ENCODE assay signal across 8 cellular contexts in the genomic region with DNA sequence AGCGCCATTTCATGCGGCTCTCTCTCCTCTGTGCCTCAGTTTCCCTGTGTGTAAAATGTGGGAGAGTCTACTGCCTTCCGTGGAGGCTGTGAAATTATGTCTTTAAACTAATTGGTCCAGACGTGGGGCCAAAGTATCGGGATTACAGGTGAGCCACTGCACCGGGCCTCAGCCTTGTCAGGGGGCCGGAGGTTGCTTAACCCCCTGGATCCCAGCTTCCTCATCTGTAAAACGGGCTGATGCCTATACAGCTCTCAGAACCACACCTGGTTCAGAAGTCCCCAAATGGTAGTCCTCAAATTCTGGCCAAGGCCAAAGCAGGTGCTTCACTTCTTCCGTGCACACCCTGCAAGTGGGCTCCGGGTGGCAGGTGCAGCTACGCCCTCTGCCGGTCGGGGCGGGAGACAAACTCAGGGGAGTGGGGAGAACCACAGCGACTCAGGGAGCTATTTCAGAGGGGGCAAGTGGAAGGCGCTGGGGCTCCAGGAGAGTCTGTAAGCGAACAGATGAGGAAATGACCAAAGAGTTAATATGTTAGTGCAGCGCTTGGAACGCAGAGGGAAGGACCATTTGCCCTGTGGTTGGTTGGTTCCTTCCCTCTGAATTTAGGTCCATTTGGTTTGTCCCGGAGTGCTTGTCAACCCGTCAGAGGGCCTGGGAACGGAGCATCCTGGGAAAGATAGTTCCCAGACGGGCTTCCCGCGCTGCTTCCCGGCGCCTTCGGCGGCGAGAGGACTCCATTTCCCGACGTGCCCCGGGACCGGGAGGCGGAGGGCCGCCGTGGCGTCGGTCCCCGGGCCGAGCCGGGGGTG. TPM values are rescaled to one million over a fixed set of nuclear protein-coding genes. Genes with fewer than 3 reads are reported as not detected.
DNase-seq lines count a peak whose midpoint lies in the region; TF ChIP-seq lines count a peak whose summit lies in the region.

MGRN1 (plus strand) TSS at position 812 of the 812 bp plus-strand sequence. CDS start 135 bp downstream, outside the sequence.

- H3K27me3 ChIP-seq in effector memory CD4-positive, alpha-beta T cell (replicated peaks; ENCODE audit: control insufficient read depth, insufficient read depth, low read length, poor library complexity, severe bottlenecking): no peaks in the 10 kb centered on the region

- H3K9me3 ChIP-seq in effector memory CD4-positive, alpha-beta T cell (ENCODE audit: control insufficient read depth, low read length): no peaks in the 10 kb centered on the region

- H3K4me1 ChIP-seq in effector memory CD4-positive, alpha-beta T cell (ENCODE audit: control insufficient read depth, insufficient read depth, low read length, poor library complexity, severe bottlenecking): peaks cover 14% of the 10 kb centered on the region

- peak; percentile 96 for DNase-seq in COLO668 (lab: John Stamatoyannopoulos, UW; ENCODE audit: unreplicated experiment)
- DNase-seq in GM20000 (ENCODE audit: low spot score): peak; percentile 96
- peak; percentile 98 for DNase-seq in HT-29 (ENCODE audit: low spot score)
- peak; percentile 94 to 96 for DNase-seq in NOMO-1 (lab: John Stamatoyannopoulos, UW; ENCODE audit: unreplicated experiment in 2 of 2)
- DNase-seq in effector memory CD4-positive, alpha-beta T cell: peak; percentile 79 to 90 (median 87)
- peak; percentile 99 for DNase-seq in medulla oblongata (ENCODE audit: extremely low spot score)
- peak; percentile 87 to 91 (median 87) for DNase-seq in stimulated activated CD4-positive, alpha-beta T cell treated with anti-CD3 and anti-CD28 coated beads, TNF-alpha, amount 100 ng/mL, for 48 hours (ENCODE audit: low read depth in 3 of 3)

- no peaks in the 10 kb centered on the region for H3K36me3 ChIP-seq in effector memory CD4-positive, alpha-beta T cell (ENCODE audit: control insufficient read depth, insufficient read depth, low read length)

- H3K27ac ChIP-seq in effector memory CD4-positive, alpha-beta T cell (ENCODE audit: insufficient read depth, low read length, poor library complexity, severe bottlenecking): peak within 1 kb of the TSS; percentile 88

- peak within 1 kb of the TSS; percentile 90 for H3K4me3 ChIP-seq in effector memory CD4-positive, alpha-beta T cell (ENCODE audit: insufficient read depth, low read depth, low read length, poor library complexity, severe bottlenecking)

- CTCF ChIA-PET in activated CD8-positive, alpha-beta memory T cell treated with anti-CD3 and anti-CD28 coated beads for 36 hours (lab: Charles Lee): interaction anchor here (0.6 to 2.6 kb wide), 13 partner anchors 8 to 147 kb away, joined by 3 to 14 read pairs (median 4); partner anchors contain the start of gene HMOX2

- POLR2A ChIA-PET in activated CD8-positive, alpha-beta memory T cell treated with anti-CD3 and anti-CD28 coated beads for 36 hours (lab: Charles Lee): interaction anchor here (0.6 to 2.7 kb wide), 3 partner anchors 8 to 352 kb away, joined by 3 to 22 read pairs (median 3); partner anchors contain the start of gene UBALD1

- TF ChIP-seq CTCF in GM20000 (IDR thresholded peaks at IDR 0.05; ENCODE audit: extremely low read depth, missing control alignments): peak; percentile 88

RNA-seq across cellular contexts. Expression of gene MGRN1, which starts in this region (rescaled TPM):
- total RNA-seq in HT-29 (2014; rRNA removed; shearing (Covaris generic)): 27.4 and 31.3 TPM in 2 replicates
- total RNA-seq in activated CD8-positive, alpha-beta memory T cell treated with anti-CD3 and anti-CD28 coated beads for 36 hours: 10 to 100 TPM; 61.9 to 64.2 TPM

Comparison
In these comparisons a context has a peak if more than half of its experiments do, and no peak if none do; other contexts are left out.
1. Peak in every context shown above with its lines: DNase-seq, H3K4me3 ChIP-seq and H3K27ac ChIP-seq.